Comparison of ENCODE assay signal across 9 cellular contexts in genomic region chr12:68450947-68451260, GRCh38.
DNase-seq lines count a peak whose midpoint lies in the region; ATAC-seq, FAIRE-seq and TF ChIP-seq lines count a peak whose summit lies in the region.
"Had no signal": no experiment of that assay in that cellular context is flagged by ENCODE, and none has a peak within 500 bp of the region (broad histone marks: within the 10 kb centered on the region; RNA-seq: fewer than 3 reads in every experiment).

No MANE protein-coding gene starts in this region.

- H3K9me3 ChIP-seq in T-helper 17 cell (ENCODE audit: control insufficient read depth, low read length, poor library complexity, severe bottlenecking) = no peaks in the 10 kb centered on the region
- no peaks in the 10 kb centered on the region for H3K9me3 ChIP-seq in keratinocyte (ENCODE audit: control insufficient read depth, low read depth, low read length)
- H3K9me3 ChIP-seq in tibial artery = no peaks in the 10 kb centered on the region
- H3K9me3 ChIP-seq in endodermal cell (ENCODE audit: control insufficient read depth, low read length) = peaks cover 10% of the 10 kb centered on the region
- H3K9me3 ChIP-seq in SJCRH30 (replicated peaks) = 0 out of 2 replicates have a peak, but pooled peaks cover 2% of the 10 kb centered on the region

- H3K27me3 ChIP-seq in keratinocyte (ENCODE audit: control insufficient read depth, extremely low read depth, insufficient read depth, low read length) (no peaks in the 10 kb centered on the region), tibial artery (no peaks in the 10 kb centered on the region), endodermal cell (ENCODE audit: control insufficient read depth, insufficient read depth, low read length, poor library complexity, severe bottlenecking) (no peaks in the 10 kb centered on the region), SJCRH30 (no peaks in the 10 kb centered on the region)

- H2AFZ ChIP-seq in keratinocyte (ENCODE audit: control insufficient read depth, low read length) = no peak overlapping the region

- H4K20me1 ChIP-seq in keratinocyte (ENCODE audit: control insufficient read depth, extremely low read depth, insufficient read depth, low read length) = no peaks in the 10 kb centered on the region

- intact Hi-C loops in tibial artery (cut with DNase I; ENCODE audit: low total_unique reads) = no loop called here

- H3K4me1 ChIP-seq in keratinocyte (ENCODE audit: control insufficient read depth, extremely low read depth, insufficient read depth, low read length) (no peaks in the 10 kb centered on the region), tibial artery (peaks cover 0 to 23% (median 11%) of the 10 kb centered on the region in 4 donors), endodermal cell (ENCODE audit: control insufficient read depth, insufficient read depth, low read length) (peaks cover 19% of the 10 kb centered on the region), SJCRH30 (0 out of 2 replicates have a peak, but pooled peaks cover 2% of the 10 kb centered on the region)

- no peak for FAIRE-seq in keratinocyte (lab: Jason Lieb, UNC)

- dilution Hi-C loops in keratinocyte (cut with MboI; ENCODE audit: extremely low pct_ligation_motif_present, low sequenced_read_pairs) = no loop called here

- H3K27me3 Mint-ChIP-seq in T-helper 17 cell (no peaks in the 10 kb centered on the region), endodermal cell (ENCODE audit: insufficient read depth) (no peaks in the 10 kb centered on the region)

- H3K9me1 ChIP-seq in keratinocyte (ENCODE audit: control insufficient read depth, extremely low read depth, insufficient read depth, low read length) = no peaks in the 10 kb centered on the region

- H3K4me3 ChIP-seq in keratinocyte (ENCODE audit: control insufficient read depth in 2 of 3, extremely low read depth in 1 of 3, insufficient read depth in 2 of 3, low read depth in 1 of 3, low read length in 3 of 3) (no peak overlapping the region), tibial artery (no peak overlapping the region), endodermal cell (ENCODE audit: low read length) (no peak overlapping the region), SJCRH30 (no peak overlapping the region)

- H3K27ac Mint-ChIP-seq in T-helper 17 cell (peak overlapping the region; percentile 91), endodermal cell (no peak overlapping the region)

- peaks cover 72% of the 10 kb centered on the region for H3K4me1 Mint-ChIP-seq in T-helper 17 cell
- H3K4me1 Mint-ChIP-seq in endodermal cell = peaks cover 61% of the 10 kb centered on the region

- H3K9me3 Mint-ChIP-seq in endodermal cell = peaks cover 6% of the 10 kb centered on the region

- H3K4me2 ChIP-seq in keratinocyte (ENCODE audit: control insufficient read depth, extremely low read depth, insufficient read depth, low read depth, low read length) = peak overlapping the region; percentile 12

- no peak overlapping the region for H3K27ac ChIP-seq in keratinocyte (ENCODE audit: control insufficient read depth, insufficient read depth, low read length)
- peak overlapping the region; percentile 38 to 42 for H3K27ac ChIP-seq in tibial artery
- H3K27ac ChIP-seq in endodermal cell (ENCODE audit: low read depth, low read length) = no peak overlapping the region
- H3K27ac ChIP-seq in SJCRH30 = no peak overlapping the region

- WGBS in endodermal cell (ENCODE audit: insufficient coverage in 1 of 2, insufficient read length in 1 of 2), 2 experiments = 94 to 100% methylated on average over 3 of the region's 3 CpGs

- H3K9ac ChIP-seq in keratinocyte (ENCODE audit: control insufficient read depth, extremely low read depth, insufficient read depth, low read length) = no peak overlapping the region
- no peak overlapping the region for H3K9ac ChIP-seq in endodermal cell (ENCODE audit: extremely low read depth, low read length, poor library complexity, severe bottlenecking)

- DNase-seq in activated naive CD4-positive, alpha-beta T cell treated with Interleukin-2 at 50 U/mL for 16 hours = peak; percentile 24
- no peak for DNase-seq in activated naive CD4-positive, alpha-beta T cell (lab: John Stamatoyannopoulos, UW)
- DNase-seq in T-helper 17 cell (no peak), keratinocyte (ENCODE audit: low read depth, low spot score) (no peak), tibial artery (no peak), endodermal cell (no peak), SJCRH30 (no peak)
- no peak for DNase-seq in activated effector memory CD4-positive, alpha-beta T cell treated with Interleukin-2 at 50 U/mL for 16 hours

- H3K4me3 Mint-ChIP-seq in T-helper 17 cell = peak overlapping the region; percentile 80
- no peak overlapping the region for H3K4me3 Mint-ChIP-seq in endodermal cell

- H3K36me3 Mint-ChIP-seq in T-helper 17 cell (ENCODE audit: low read depth) (no peaks in the 10 kb centered on the region), endodermal cell (ENCODE audit: low read depth) (peaks cover 3% of the 10 kb centered on the region)

- H3K79me2 ChIP-seq in keratinocyte (ENCODE audit: control insufficient read depth, insufficient read depth, low read length) = no peaks in the 10 kb centered on the region

- H3K36me3 ChIP-seq in keratinocyte (ENCODE audit: control insufficient read depth in 2 of 2, extremely low read depth in 1 of 2, insufficient read depth in 2 of 2, low read length in 2 of 2) (no peaks in the 10 kb centered on the region), tibial artery (no peaks in the 10 kb centered on the region), endodermal cell (ENCODE audit: control insufficient read depth, insufficient read depth, low read length) (no peaks in the 10 kb centered on the region), SJCRH30 (no peaks in the 10 kb centered on the region)

- peak; percentile 71 for ATAC-seq in T-helper 17 cell
- ATAC-seq: esophagus mucosa had no signal

- TF ChIP-seq CTCF in keratinocyte (optimal IDR thresholded peaks at IDR 0.05 in 1 of 3, IDR thresholded peaks at IDR 0.05 in 1 of 3, conservative IDR thresholded peaks at IDR 0.05 in 1 of 3; ENCODE audit: extremely low read depth in 1 of 3, insufficient read depth in 2 of 3, low read length in 3 of 3) (no peak), tibial artery (IDR thresholded peaks at IDR 0.05) (no peak), endodermal cell (conservative IDR thresholded peaks at IDR 0.05) (no peak)

Comparison
In these comparisons a context has a peak if more than half of its experiments do, and no peak if none do; other contexts are left out.
1. H3K27ac ChIP-seq: peak in tibial artery (2 of 2); none in keratinocyte (single experiment), endodermal cell (single experiment) and SJCRH30 (single experiment).